Comparison of ENCODE assay signal across 1 cellular context in genomic region chr12:105943525-105943924, GRCh38.
TF ChIP-seq lines count a peak whose summit lies in the region.

No MANE protein-coding gene starts in this region.

TF ChIP-seq in K562, 482 proteins besides CTCF, POLR2A, EP300 and RAD21 (continued from another document):
- TF ChIP-seq ARID3A (IDR thresholded peaks at IDR 0.05; ENCODE audit: borderline replicate concordance, low read depth, low read length), result no peak
- no peak for TF ChIP-seq GTF2A2 (tag; IDR thresholded peaks at IDR 0.05)
